Comparison of ENCODE assay signal across 14 cellular contexts in genomic region chr19:10516064-10516385, GRCh38. TPM values are rescaled to one million over a fixed set of nuclear protein-coding genes. Genes with fewer than 3 reads are reported as not detected.
DNase-seq lines count a peak whose midpoint lies in the region; ATAC-seq and TF ChIP-seq lines count a peak whose summit lies in the region.
"Had no signal": no experiment of that assay in that cellular context is flagged by ENCODE, and none has a peak within 500 bp of the region (broad histone marks: within the 10 kb centered on the region; RNA-seq: fewer than 3 reads in every experiment).

No MANE protein-coding gene starts in this region.

- H2AFZ ChIP-seq in mammary epithelial cell (ENCODE audit: low read depth, low read length): no peak overlapping the region

- peak; percentile 72 for ATAC-seq in naive thymus-derived CD4-positive, alpha-beta T cell
- ATAC-seq in HG03571 (IDR thresholded peaks at IDR 0.05; ENCODE audit: unreplicated experiment) (no peak), HG03025 (IDR thresholded peaks at IDR 0.05; ENCODE audit: low FRiP score, unreplicated experiment) (no peak)
- ATAC-seq: Panc1 had no signal

- POLR2A ChIA-PET in MCF 10A (lab: Yijun Ruan, JAX): no interaction called here
- POLR2A ChIA-PET in naive thymus-derived CD4-positive, alpha-beta T cell (lab: Charles Lee): no interaction called here

- no peak overlapping the region for H3K9ac ChIP-seq in mammary epithelial cell (ENCODE audit: insufficient read depth, low read length)

- H3K27me3 Mint-ChIP-seq in MCF 10A (ENCODE audit: insufficient read depth, unreplicated experiment): peaks cover 22% of the 10 kb centered on the region
- H3K27me3 Mint-ChIP-seq in naive thymus-derived CD4-positive, alpha-beta T cell: peaks cover 49 to 73% (median 53%) of the 10 kb centered on the region in 5 donors

- no peaks in the 10 kb centered on the region for H3K27me3 ChIP-seq in mammary epithelial cell (ENCODE audit: insufficient read depth, low read length)
- H3K27me3 ChIP-seq in naive thymus-derived CD4-positive, alpha-beta T cell (ENCODE audit: control insufficient read depth in 2 of 2, insufficient read depth in 2 of 2, low read length in 2 of 2): peaks cover 0 to 17% of the 10 kb centered on the region in 2 donors

- H4K20me1 ChIP-seq in mammary epithelial cell (ENCODE audit: insufficient read depth, low read length): no peaks in the 10 kb centered on the region

- dilution Hi-C loops in mammary epithelial cell (cut with HindIII; ENCODE audit: low sequenced_read_pairs): loop anchor here (10.0 kb wide), 1 partner anchor 111 kb away; the partner anchor contains the start of gene CDC37

- H3K4me2 ChIP-seq in mammary epithelial cell (ENCODE audit: insufficient read depth, low read depth, low read length): peak overlapping the region; percentile 36

- TF ChIP-seq CTCF in mammary epithelial cell (conservative IDR thresholded peaks at IDR 0.05 in 1 of 2, IDR thresholded peaks at IDR 0.05 in 1 of 2; ENCODE audit: extremely low read depth in 1 of 2, insufficient read depth in 1 of 2, low read depth in 1 of 2, low read length in 2 of 2): no peak
- TF ChIP-seq CTCF in MCF 10A (IDR thresholded peaks at IDR 0.05; ENCODE audit: unreplicated experiment): no peak
- no peak for TF ChIP-seq CTCF in GM13976 (IDR thresholded peaks at IDR 0.05; ENCODE audit: borderline replicate concordance, control extremely low read depth, extremely low read depth, insufficient read depth, missing control alignments)

- H3K27ac ChIP-seq in mammary epithelial cell (ENCODE audit: insufficient read depth, low read depth, low read length): no peak overlapping the region
- peak overlapping the region; percentile 99 for H3K27ac ChIP-seq in caudate nucleus (ENCODE audit: low read depth, low read length)
- H3K27ac ChIP-seq in naive thymus-derived CD4-positive, alpha-beta T cell (ENCODE audit: low read depth, low read length): no peak overlapping the region
- H3K27ac ChIP-seq: colonic mucosa, tibial nerve, VCaP had no signal

- no TSS peak for BruUV-seq in mammary epithelial cell (replicated peaks; lab: Mats Ljungman, UMichigan)
- no TSS peak for BruUV-seq in MCF 10A (replicated peaks; lab: Mats Ljungman, UMichigan)

- H3K4me1 ChIP-seq in mammary epithelial cell (ENCODE audit: insufficient read depth, low read length): peaks cover 23% of the 10 kb centered on the region
- H3K4me1 ChIP-seq in naive thymus-derived CD4-positive, alpha-beta T cell (ENCODE audit: control insufficient read depth in 2 of 2, insufficient read depth in 2 of 2, low read length in 2 of 2): peaks cover 11 to 36% of the 10 kb centered on the region in 2 donors
- H3K4me1 ChIP-seq: colonic mucosa had no signal

- no peaks in the 10 kb centered on the region for H3K36me3 Mint-ChIP-seq in MCF 10A (ENCODE audit: insufficient read depth, unreplicated experiment)
- peaks cover 0 to 6% (median 1%) of the 10 kb centered on the region in 5 donors for H3K36me3 Mint-ChIP-seq in naive thymus-derived CD4-positive, alpha-beta T cell

- 86% methylated on average over 5 of the region's 5 CpGs for WGBS in mammary epithelial cell (ENCODE audit: low coverage, missing lambda C conversion rate)

- no peaks in the 10 kb centered on the region for H3K4me1 Mint-ChIP-seq in MCF 10A (ENCODE audit: insufficient read depth, unreplicated experiment)
- H3K4me1 Mint-ChIP-seq in naive thymus-derived CD4-positive, alpha-beta T cell: peaks cover 18 to 43% (median 30%) of the 10 kb centered on the region in 7 donors

- H3K36me3 ChIP-seq in mammary epithelial cell (ENCODE audit: insufficient read depth, low read length): no peaks in the 10 kb centered on the region
- H3K36me3 ChIP-seq in naive thymus-derived CD4-positive, alpha-beta T cell (ENCODE audit: control insufficient read depth in 2 of 3, insufficient read depth in 3 of 3, low read length in 3 of 3): no peaks in the 10 kb centered on the region
- H3K36me3 ChIP-seq: colonic mucosa, tibial nerve had no signal

- no peaks in the 10 kb centered on the region for H3K9me3 ChIP-seq in mammary epithelial cell (replicated peaks; ENCODE audit: insufficient read depth, low read length)
- no peaks in the 10 kb centered on the region for H3K9me3 ChIP-seq in naive thymus-derived CD4-positive, alpha-beta T cell (ENCODE audit: control insufficient read depth in 2 of 3, low read length in 3 of 3)
- H3K9me3 ChIP-seq: colonic mucosa, tibial nerve had no signal

- no peak overlapping the region for H3K4me3 ChIP-seq in mammary epithelial cell (replicated peaks in 1 of 3; ENCODE audit: insufficient read depth in 1 of 3, low read depth in 2 of 3, low read length in 3 of 3)
- peak overlapping the region; percentile 43 for H3K4me3 ChIP-seq in naive thymus-derived CD4-positive, alpha-beta T cell (ENCODE audit: low read length)
- H3K4me3 ChIP-seq: colonic mucosa, tibial nerve had no signal

- DNase-seq in mammary epithelial cell (no peak), MCF 10A (ENCODE audit: unreplicated experiment) (no peak), caudate nucleus (lab: John Stamatoyannopoulos, UW) (peak in 2 of 61 donors; percentile 8 to 36), GM13976 (ENCODE audit: low spot score) (no peak), cortex of kidney (lab: John Stamatoyannopoulos, UW) (no peak)
- DNase-seq in naive thymus-derived CD4-positive, alpha-beta T cell: no peak
- DNase-seq: colonic mucosa; NCI-H2081; stimulated activated CD4-positive, alpha-beta T cell treated with anti-CD3 and anti-CD28 coated beads, Interleukin-1b, Interleukin-23, amount 100 ng/mL, for 48 hours had no signal

- no peaks in the 10 kb centered on the region for H3K9me3 Mint-ChIP-seq in MCF 10A (ENCODE audit: unreplicated experiment)
- H3K9me3 Mint-ChIP-seq in naive thymus-derived CD4-positive, alpha-beta T cell: peaks cover 0 to 2% (median 0%) of the 10 kb centered on the region in 11 donors

- H3K4me3 Mint-ChIP-seq in MCF 10A (ENCODE audit: unreplicated experiment): no peak overlapping the region
- H3K4me3 Mint-ChIP-seq in naive thymus-derived CD4-positive, alpha-beta T cell: peak overlapping the region in 6 of 10 donors; percentile 0 to 81 (median 40)

- CTCF ChIA-PET in mammary epithelial cell (lab: Charles Lee; ENCODE audit: low non-redundant PET) (interaction anchor here (0.6 kb wide), 1 partner anchor 11 kb away, joined by 4 read pairs; no protein-coding TSS in a partner anchor), MCF 10A (lab: Yijun Ruan, JAX) (interaction anchor here (0.6 kb wide), 1 partner anchor 488 kb away, joined by 4 read pairs; no protein-coding TSS in a partner anchor)
- CTCF ChIA-PET in naive thymus-derived CD4-positive, alpha-beta T cell (lab: Charles Lee): interaction anchor here (1.1 kb wide), 1 partner anchor 15 kb away, joined by 3 read pairs; no protein-coding TSS in a partner anchor

- H3K79me2 ChIP-seq in mammary epithelial cell (ENCODE audit: insufficient read depth, low read length): peaks cover 3% of the 10 kb centered on the region

- in situ Hi-C loops in mammary epithelial cell (cut with MboI; ENCODE audit: low sequenced_read_pairs in 2 of 2): no loop called here
- in situ Hi-C loops in GM13976 (cut with MboI; ENCODE audit: low sequenced_read_pairs, unreplicated experiment): no loop called here

- H3K27ac Mint-ChIP-seq in MCF 10A (ENCODE audit: low read depth, unreplicated experiment): no peak overlapping the region
- H3K27ac Mint-ChIP-seq in naive thymus-derived CD4-positive, alpha-beta T cell: peak overlapping the region in 2 of 9 donors; percentile 29 to 31

- intact Hi-C loops in mammary epithelial cell (cut with micrococcal nuclease) (loop anchor here (2.0 kb wide), 1 partner anchor 13 kb away; the partner anchor contains the start of gene KEAP1), MCF 10A (cut with micrococcal nuclease) (no loop called here)
- intact Hi-C loops in naive thymus-derived CD4-positive, alpha-beta T cell (cut with micrococcal nuclease): no loop called here

RNA-seq across cellular contexts. Expression of gene S1PR5, which starts 1.2 kb away (rescaled TPM):
- total RNA-seq in mammary epithelial cell (10 to 100 TPM in 1 of 2 donors, 1 to 10 TPM in 1; 8.5 to 12.2 TPM), MCF 10A (2022) (not detected in 2 replicates)
- 4.0 TPM for polyA plus RNA-seq in mammary epithelial cell
- polyA minus RNA-seq in mammary epithelial cell: 1.5 TPM
- 10 to 100 TPM in 1 of 5 experiments, 1 to 10 TPM in 1, under 1 TPM in 2, not detected in 1; 0.51 to 22.0 (median 3.5) TPM for total RNA-seq in naive thymus-derived CD4-positive, alpha-beta T cell
- polyA plus RNA-seq in naive thymus-derived CD4-positive, alpha-beta T cell: under 1 TPM; 0.53 to 0.55 TPM
- total RNA-seq: colonic mucosa had no signal

RNA-seq across cellular contexts. Expression of gene KEAP1, which starts 12.9 kb away (rescaled TPM):
- total RNA-seq in mammary epithelial cell (10 to 100 TPM; 47.5 to 51.0 TPM), MCF 10A (2022) (46.1 and 48.5 TPM in 2 replicates)
- polyA plus RNA-seq in mammary epithelial cell: 46.1 TPM
- polyA minus RNA-seq in mammary epithelial cell: 108 TPM
- total RNA-seq in naive thymus-derived CD4-positive, alpha-beta T cell: 10 to 100 TPM; 12.9 to 83.6 (median 31.4) TPM
- 10 to 100 TPM; 21.9 to 37.7 TPM for polyA plus RNA-seq in naive thymus-derived CD4-positive, alpha-beta T cell

RNA-seq across cellular contexts. Expression of gene ATG4D, which starts 27.7 kb away (rescaled TPM):
- 10 to 100 TPM; 20.7 to 28.9 TPM for total RNA-seq in mammary epithelial cell
- 16.9 TPM for polyA plus RNA-seq in mammary epithelial cell
- 24.2 TPM for polyA minus RNA-seq in mammary epithelial cell
- total RNA-seq in MCF 10A (2022): 22.6 and 36.8 TPM in 2 replicates
- 10 to 100 TPM; 41.7 to 70.3 (median 56.7) TPM for total RNA-seq in naive thymus-derived CD4-positive, alpha-beta T cell
- polyA plus RNA-seq in naive thymus-derived CD4-positive, alpha-beta T cell: 10 to 100 TPM; 12.9 to 21.8 TPM

RNA-seq across cellular contexts. Expression of gene KRI1, which starts 49.8 kb away (rescaled TPM):
- total RNA-seq in mammary epithelial cell: 10 to 100 TPM; 10.3 to 32.7 TPM
- polyA plus RNA-seq in mammary epithelial cell: 13.2 TPM
- 19.7 TPM for polyA minus RNA-seq in mammary epithelial cell
- 23.3 and 27.4 TPM in 2 replicates for total RNA-seq in MCF 10A (2022)
- 10 to 100 TPM; 48.4 to 84.1 (median 60.4) TPM for total RNA-seq in naive thymus-derived CD4-positive, alpha-beta T cell
- 10 to 100 TPM; 13.7 to 47.6 TPM for polyA plus RNA-seq in naive thymus-derived CD4-positive, alpha-beta T cell

RNA-seq across cellular contexts. Expression of gene CDKN2D, which starts 52.8 kb away (rescaled TPM):
- total RNA-seq in mammary epithelial cell: 1 to 10 TPM; 3.3 to 8.2 TPM
- 8.9 TPM for polyA plus RNA-seq in mammary epithelial cell
- 0.57 TPM for polyA minus RNA-seq in mammary epithelial cell
- 2.5 and 2.6 TPM in 2 replicates for total RNA-seq in MCF 10A (2022)
- 10 to 100 TPM; 20.5 to 73.9 (median 47.5) TPM for total RNA-seq in naive thymus-derived CD4-positive, alpha-beta T cell
- 100 to 1,000 TPM in 1 of 2 donors, 10 to 100 TPM in 1; 72.9 to 102 TPM for polyA plus RNA-seq in naive thymus-derived CD4-positive, alpha-beta T cell
